In genomic region chr12:124952801-124953200, GRCh38 we compare ENCODE assay signal across 15 cellular contexts.
"Had no signal": no experiment of that assay in that cellular context is flagged by ENCODE, and none has a peak within 500 bp of the region (broad histone marks: within the 10 kb centered on the region; RNA-seq: fewer than 3 reads in every experiment).

No MANE protein-coding gene starts in this region.

- DNase-seq: activated CD4-positive, alpha-beta T cell treated with anti-CD3 and anti-CD28 coated beads, Interleukin-2, amount 50 U/mL, for 48 hours; activated CD4-positive, CD25-positive, alpha-beta regulatory T cell treated with anti-CD3 and anti-CD28 coated beads, Interleukin-2, amount 50 U/mL, for 72 hours; activated effector memory CD4-positive, alpha-beta T cell treated with Interleukin-2 at 50 U/mL for 16 hours; activated naive CD8-positive, alpha-beta T cell treated with anti-CD3 and anti-CD28 coated beads for 36 hours; activated T-cell treated with anti-CD3 and anti-CD28 coated beads, Interleukin-2, amount 50 U/mL, for 1 hour; amygdala; body of pancreas; central memory CD4-positive, alpha-beta T cell; colonic mucosa; left ventricle myocardium inferior; mucosa of descending colon; naive thymus-derived CD4-positive, alpha-beta T cell; retina; stimulated activated CD4-positive, alpha-beta T cell treated with anti-CD3 and anti-CD28 coated beads, Interleukin-12 subunit alpha, Interleukin-12 subunit beta, amount 100 ng/mL, for 4 hours had no signal

- ATAC-seq: body of pancreas; mucosa of descending colon; naive thymus-derived CD4-positive, alpha-beta T cell had no signal

- H3K9me3 ChIP-seq: body of pancreas, colonic mucosa, left ventricle myocardium inferior, mucosa of descending colon had no signal

- H3K9ac ChIP-seq: parathyroid adenoma had no signal

- H3K27ac ChIP-seq: body of pancreas, colonic mucosa, left ventricle myocardium inferior, parathyroid adenoma had no signal

- H3K4me1 ChIP-seq: body of pancreas, colonic mucosa, parathyroid adenoma had no signal

- H3K4me3 ChIP-seq: body of pancreas, colonic mucosa, left ventricle myocardium inferior, mucosa of descending colon had no signal

- H3K27me3 ChIP-seq: body of pancreas, colonic mucosa had no signal
